11 cellular contexts compared by ENCODE assay signal in genomic region chrX:139844163-139844562, GRCh38.
DNase-seq lines count a peak whose midpoint lies in the region; ATAC-seq, FAIRE-seq and TF ChIP-seq lines count a peak whose summit lies in the region.
"Had no signal": no experiment of that assay in that cellular context is flagged by ENCODE, and none has a peak within 500 bp of the region (broad histone marks: within the 10 kb centered on the region; RNA-seq: fewer than 3 reads in every experiment).

No MANE protein-coding gene starts in this region.

- TF ChIP-seq CTCF in cardiac muscle cell (IDR thresholded peaks at IDR 0.05; ENCODE audit: low read depth, low read length) (no peak), OCI-LY1 (IDR thresholded peaks at IDR 0.05; ENCODE audit: low read length) (no peak), upper lobe of right lung (IDR thresholded peaks at IDR 0.05) (no peak), vagina (IDR thresholded peaks at IDR 0.05) (no peak), suprapubic skin (IDR thresholded peaks at IDR 0.05) (no peak)

- H3K36me3 ChIP-seq in cardiac muscle cell (no peaks in the 10 kb centered on the region), OCI-LY1 (ENCODE audit: insufficient read depth, low read length) (no peaks in the 10 kb centered on the region), upper lobe of right lung (no peaks in the 10 kb centered on the region), vagina (no peaks in the 10 kb centered on the region), suprapubic skin (no peaks in the 10 kb centered on the region)
- H3K36me3 ChIP-seq: breast epithelium had no signal

- H3K9me3 ChIP-seq in cardiac muscle cell (ENCODE audit: low read depth) (no peaks in the 10 kb centered on the region), OCI-LY1 (ENCODE audit: low read length) (no peaks in the 10 kb centered on the region), upper lobe of right lung (no peaks in the 10 kb centered on the region), vagina (no peaks in the 10 kb centered on the region), suprapubic skin (no peaks in the 10 kb centered on the region)

- H3K4me3 ChIP-seq in cardiac muscle cell (no peak overlapping the region), OCI-LY1 (ENCODE audit: low read depth, low read length, poor library complexity, severe bottlenecking) (no peak overlapping the region), upper lobe of right lung (no peak overlapping the region), vagina (no peak overlapping the region), suprapubic skin (no peak overlapping the region)
- H3K4me3 ChIP-seq: breast epithelium had no signal

- 52% methylated on average over 2 of the region's 2 CpGs for WGBS in suprapubic skin

- no peak for ATAC-seq in Right ventricle myocardium inferior
- peak; percentile 78 for ATAC-seq in HG02759 (IDR thresholded peaks at IDR 0.05; ENCODE audit: unreplicated experiment)
- peak; percentile 46 for ATAC-seq in upper lobe of right lung
- ATAC-seq: naive thymus-derived CD8-positive, alpha-beta T cell had no signal

- FAIRE-seq in frontal cortex (lab: Jason Lieb, UNC): no peak

- intact Hi-C loops in Right ventricle myocardium inferior (cut with DNase I) (no loop called here), upper lobe of right lung (cut with DNase I) (no loop called here), vagina (cut with DNase I) (no loop called here)

- H3K79me2 ChIP-seq in OCI-LY1 (ENCODE audit: insufficient read depth, low read length): no peaks in the 10 kb centered on the region

- no peaks in the 10 kb centered on the region for H3F3A ChIP-seq in OCI-LY1 (ENCODE audit: insufficient read depth, low read length)

- DNase-seq in cardiac muscle cell (ENCODE audit: low read depth in 1 of 2, low spot score in 1 of 2): no peak
- DNase-seq in Right ventricle myocardium inferior (ENCODE audit: missing footprints): no peak
- no peak for DNase-seq in upper lobe of right lung
- no peak for DNase-seq in vagina (ENCODE audit: extremely low spot score in 2 of 2)
- no peak for DNase-seq in suprapubic skin (ENCODE audit: low spot score in 2 of 2)
- no peak for DNase-seq in frontal cortex (ENCODE audit: low spot score in 2 of 2)
- DNase-seq: naive thymus-derived CD8-positive, alpha-beta T cell; stimulated activated CD4-positive, alpha-beta T cell treated with anti-CD3 and anti-CD28 coated beads, Interleukin-4, amount 100 ng/mL, for 4 hours had no signal

- TF ChIP-seq POLR2A in vagina (IDR thresholded peaks at IDR 0.05): no peak
- no peak for TF ChIP-seq POLR2A in suprapubic skin (IDR thresholded peaks at IDR 0.05)

- no peaks in the 10 kb centered on the region for H4K20me1 ChIP-seq in OCI-LY1 (ENCODE audit: insufficient read depth, low read length)

- H3K4me1 ChIP-seq in cardiac muscle cell (ENCODE audit: low read depth): peaks cover 19% of the 10 kb centered on the region
- peaks cover 15% of the 10 kb centered on the region for H3K4me1 ChIP-seq in OCI-LY1 (ENCODE audit: insufficient read depth, low read length, severe bottlenecking)
- H3K4me1 ChIP-seq in upper lobe of right lung: no peaks in the 10 kb centered on the region
- H3K4me1 ChIP-seq in vagina: no peaks in the 10 kb centered on the region
- H3K4me1 ChIP-seq in suprapubic skin: no peaks in the 10 kb centered on the region
- H3K4me1 ChIP-seq: breast epithelium had no signal

- H3K9ac ChIP-seq in OCI-LY1 (ENCODE audit: low read length): no peak overlapping the region

- H3K27ac ChIP-seq in cardiac muscle cell: peak overlapping the region; percentile 64
- H3K27ac ChIP-seq in OCI-LY1 (ENCODE audit: low read depth, low read length, poor library complexity, severe bottlenecking): no peak overlapping the region
- H3K27ac ChIP-seq in upper lobe of right lung: no peak overlapping the region
- no peak overlapping the region for H3K27ac ChIP-seq in vagina
- H3K27ac ChIP-seq in suprapubic skin: no peak overlapping the region
- H3K27ac ChIP-seq: breast epithelium had no signal

- no peaks in the 10 kb centered on the region for H3K27me3 ChIP-seq in cardiac muscle cell
- H3K27me3 ChIP-seq in OCI-LY1 (ENCODE audit: insufficient read depth, low read length): no peaks in the 10 kb centered on the region
- no peaks in the 10 kb centered on the region for H3K27me3 ChIP-seq in upper lobe of right lung
- H3K27me3 ChIP-seq in vagina: no peaks in the 10 kb centered on the region
- H3K27me3 ChIP-seq in suprapubic skin: no peaks in the 10 kb centered on the region
- H3K27me3 ChIP-seq: breast epithelium had no signal

- H2AFZ ChIP-seq in OCI-LY1 (ENCODE audit: low read length): no peak overlapping the region

- H3K9me2 ChIP-seq in OCI-LY1 (ENCODE audit: low read depth, low read length): no peaks in the 10 kb centered on the region

- TF ChIP-seq EP300 in suprapubic skin (IDR thresholded peaks at IDR 0.05): no peak

- H3K4me2 ChIP-seq in OCI-LY1 (ENCODE audit: low read length): peak overlapping the region; percentile 19; the same call in 1 of the 2 replicates
